8 cellular contexts compared by ENCODE assay signal in the genomic region with DNA sequence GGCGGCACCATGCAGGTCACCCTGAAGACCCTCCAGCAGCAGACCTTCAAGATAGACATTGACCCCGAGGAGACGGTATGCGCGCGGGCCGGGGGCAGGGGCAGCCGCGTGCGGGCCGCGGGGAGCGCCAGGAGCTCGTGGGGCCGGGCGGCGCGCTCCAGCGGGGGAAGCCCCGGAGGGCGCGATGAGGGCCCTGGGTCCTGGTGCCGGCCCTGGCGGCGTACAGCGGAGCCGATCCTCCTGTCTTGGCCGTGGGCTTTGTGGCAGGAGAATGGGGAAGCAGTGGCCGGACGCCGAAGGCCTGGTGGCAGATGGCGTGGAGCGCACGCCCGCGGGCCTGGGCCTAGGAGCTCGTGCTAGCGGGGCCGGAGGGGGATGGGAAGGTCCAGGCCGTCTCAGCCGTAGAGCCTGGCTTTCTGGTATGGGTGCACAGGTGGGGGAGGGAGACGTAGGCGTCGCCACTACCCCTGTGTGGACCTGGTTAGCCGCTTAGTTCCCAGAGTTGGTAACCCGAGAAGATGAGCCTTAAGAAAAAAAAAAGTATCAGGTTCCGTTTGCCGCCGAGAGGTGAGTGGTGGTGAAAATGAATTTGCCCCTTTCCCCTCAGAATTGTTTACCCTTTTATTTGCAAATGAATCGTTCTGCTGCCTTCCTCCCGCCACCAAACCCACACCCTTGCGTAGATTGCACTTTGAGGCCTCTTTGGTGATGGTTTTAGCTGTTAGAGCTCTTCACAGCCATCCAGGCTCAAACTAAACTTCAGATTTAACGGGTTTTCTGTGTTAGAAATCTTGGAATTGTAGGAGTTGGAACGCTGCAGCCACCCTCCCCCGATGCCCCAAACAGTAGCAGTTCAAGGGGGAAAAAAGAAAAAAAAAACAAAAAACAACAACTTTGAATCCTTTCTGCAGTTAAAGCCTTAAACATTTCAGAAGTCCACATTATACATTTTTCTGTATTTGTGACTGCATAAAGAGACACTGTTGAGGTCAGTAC. TPM values are rescaled to one million over a fixed set of nuclear protein-coding genes. Genes with fewer than 3 reads are reported as not detected.
DNase-seq lines count a peak whose midpoint lies in the region; ATAC-seq, FAIRE-seq and TF ChIP-seq lines count a peak whose summit lies in the region.

No MANE protein-coding gene starts in this region.

- H3K4me1 ChIP-seq in HepG2 (ENCODE audit: insufficient read depth, low read length) = peaks cover 49% of the 10 kb centered on the region

- TF ChIP-seq EP300 in HepG2 (IDR thresholded peaks at IDR 0.05; ENCODE audit: low read depth in 2 of 2, low read length in 2 of 2) (no peak), HepG2 (CRISPR knock-in tag; IDR thresholded peaks at IDR 0.05; ENCODE audit: borderline replicate concordance) (no peak)

- no peak for TF ChIP-seq CTCF in HepG2 (CRISPR knock-in tag; IDR thresholded peaks at IDR 0.05)

- CTCF ChIA-PET in HepG2 (lab: Yijun Ruan, JAX; ENCODE audit: low intra/inter-chr PET ratio, low total read pairs) = no interaction called here

- peaks cover 65% of the 10 kb centered on the region for H3K79me2 ChIP-seq in HepG2 (ENCODE audit: insufficient read depth, low read length)

- no peaks in the 10 kb centered on the region for H3K27me3 Mint-ChIP-seq in activated CD4-positive, alpha-beta T cell treated with anti-CD3 and anti-CD28 coated beads, Interleukin-2, amount 10 ng/mL, durations not matched to agents 24 days and 14 days

- under 1% methylated on average over 17 of the region's 55 CpGs for WGBS in HepG2 (ENCODE audit: low lambda C conversion rate)

- no peaks in the 10 kb centered on the region for H3K9me3 ChIP-seq in HepG2 (ENCODE audit: low read length)

- H3K27me3 ChIP-seq in HepG2 (ENCODE audit: control insufficient read depth in 1 of 2, insufficient read depth in 2 of 2, low read length in 2 of 2) = no peaks in the 10 kb centered on the region; a peak in 1 of 5 replicates

- no peaks in the 10 kb centered on the region for H3K36me3 ChIP-seq in HepG2 (replicated peaks in 1 of 2; ENCODE audit: control insufficient read depth in 1 of 2, insufficient read depth in 2 of 2, low read length in 2 of 2)

- peak overlapping the region; percentile 85 for H3K4me2 ChIP-seq in HepG2 (ENCODE audit: low read depth, low read length)

- DNase-seq in AG08395 (ENCODE audit: low spot score) (peak; percentile 42), NCI-H2227 treated with DMSO at 0.1 percent for 48 hours (lab: John Stamatoyannopoulos, UW) (peak; percentile 22), dedifferentiated amniotic fluid mesenchymal stem cell (ENCODE audit: extremely low spot score) (peak; percentile 48), HepG2 (ENCODE audit: low spot score) (peak; percentile 73)
- peak; percentile 88 for DNase-seq in activated CD4-positive, alpha-beta T cell treated with anti-CD3 and anti-CD28 coated beads, Interleukin-2, amount 10 ng/mL, durations not matched to agents 24 days and 14 days
- peak; percentile 64 for DNase-seq in stimulated activated CD4-positive, alpha-beta T cell treated with anti-CD3 and anti-CD28 coated beads, Interleukin-4, amount 100 ng/mL, for 24 hours

- TF ChIP-seq POLR2A in HepG2 (IDR thresholded peaks at IDR 0.05; ENCODE audit: insufficient read depth in 1 of 2, low read depth in 2 of 2, low read length in 2 of 2) = no peak; a peak in 2 of 4 replicates

- no peak overlapping the region for H2AFZ ChIP-seq in HepG2 (ENCODE audit: low read length)

- H3K4me1 Mint-ChIP-seq in activated CD4-positive, alpha-beta T cell treated with anti-CD3 and anti-CD28 coated beads, Interleukin-2, amount 10 ng/mL, durations not matched to agents 24 days and 14 days = peaks cover 47% of the 10 kb centered on the region

- no peak for TF ChIP-seq RAD21 in HepG2 (CRISPR knock-in tag; IDR thresholded peaks at IDR 0.05)

- H3K4me3 ChIP-seq in HepG2 (replicated peaks in 1 of 3; ENCODE audit: insufficient read depth in 1 of 3, low read depth in 2 of 3, low read length in 3 of 3) = peak overlapping the region; percentile 82 to 94 (median 87)

- peaks cover 48% of the 10 kb centered on the region for H4K20me1 ChIP-seq in HepG2 (ENCODE audit: insufficient read depth, low read length)

- peak; percentile 37 for ATAC-seq in GM18870 (IDR thresholded peaks at IDR 0.05; ENCODE audit: unreplicated experiment)
- peak; percentile 33 for ATAC-seq in HG03097 (IDR thresholded peaks at IDR 0.05; ENCODE audit: low FRiP score, unreplicated experiment)
- peak; percentile 64 for ATAC-seq in HepG2

- POLR2A ChIA-PET in HepG2 (lab: Yijun Ruan, JAX) = interaction anchor here (0.6 to 4.6 kb wide), 14 partner anchors 10 to 86 kb away, joined by 3 to 31 read pairs (median 4); no protein-coding TSS in a partner anchor

- intact Hi-C loops in activated CD4-positive, alpha-beta T cell treated with anti-CD3 and anti-CD28 coated beads, Interleukin-2, amount 10 ng/mL, durations not matched to agents 24 days and 14 days (cut with micrococcal nuclease) = loop anchor here (2.0 to 10.0 kb wide), 7 partner anchors 15 to 1589 kb away; a partner anchor contains a TSS
- intact Hi-C loops in HepG2 (cut with micrococcal nuclease; ENCODE audit: unreplicated experiment) = loop anchor here (2.0 kb wide), 3 partner anchors 15 to 61 kb away; no protein-coding TSS in a partner anchor

- peak overlapping the region; percentile 98 for H3K27ac ChIP-seq in HepG2 (ENCODE audit: extremely low read length, insufficient read depth, low read length)

- H3K9ac ChIP-seq in HepG2 (ENCODE audit: insufficient read depth, low read depth, low read length) = peak overlapping the region; percentile 97

- H3K4me3 Mint-ChIP-seq in activated CD4-positive, alpha-beta T cell treated with anti-CD3 and anti-CD28 coated beads, Interleukin-2, amount 10 ng/mL, durations not matched to agents 24 days and 14 days = peak overlapping the region; percentile 98

- in situ Hi-C loops in HepG2 (cut with HindIII; ENCODE audit: extremely low pct_ligation_motif_present, low pct_unique_long_range_greater_than_20kb) = no loop called here

- H3K9me3 Mint-ChIP-seq in activated CD4-positive, alpha-beta T cell treated with anti-CD3 and anti-CD28 coated beads, Interleukin-2, amount 10 ng/mL, durations not matched to agents 24 days and 14 days = no peaks in the 10 kb centered on the region

- TSS peak; percentile 57 for BruUV-seq in HepG2 (replicated peaks; lab: Mats Ljungman, UMichigan)

- H3K36me3 Mint-ChIP-seq in activated CD4-positive, alpha-beta T cell treated with anti-CD3 and anti-CD28 coated beads, Interleukin-2, amount 10 ng/mL, durations not matched to agents 24 days and 14 days (ENCODE audit: low read depth) = peaks cover 12% of the 10 kb centered on the region

- peak overlapping the region; percentile 96 for H3K27ac Mint-ChIP-seq in activated CD4-positive, alpha-beta T cell treated with anti-CD3 and anti-CD28 coated beads, Interleukin-2, amount 10 ng/mL, durations not matched to agents 24 days and 14 days

- no peak for FAIRE-seq in HepG2 (lab: Jason Lieb, UNC)

TF ChIP-seq in HepG2, 621 proteins besides CTCF, POLR2A, EP300 and RAD21 (continues in another document):
- TF ChIP-seq SIX1 (CRISPR knock-in tag; IDR thresholded peaks at IDR 0.05; ENCODE audit: borderline replicate concordance) = peak; percentile 88
- TF ChIP-seq ZNF17 (CRISPR knock-in tag; IDR thresholded peaks at IDR 0.05) = no peak
- TF ChIP-seq, protein P1, sequence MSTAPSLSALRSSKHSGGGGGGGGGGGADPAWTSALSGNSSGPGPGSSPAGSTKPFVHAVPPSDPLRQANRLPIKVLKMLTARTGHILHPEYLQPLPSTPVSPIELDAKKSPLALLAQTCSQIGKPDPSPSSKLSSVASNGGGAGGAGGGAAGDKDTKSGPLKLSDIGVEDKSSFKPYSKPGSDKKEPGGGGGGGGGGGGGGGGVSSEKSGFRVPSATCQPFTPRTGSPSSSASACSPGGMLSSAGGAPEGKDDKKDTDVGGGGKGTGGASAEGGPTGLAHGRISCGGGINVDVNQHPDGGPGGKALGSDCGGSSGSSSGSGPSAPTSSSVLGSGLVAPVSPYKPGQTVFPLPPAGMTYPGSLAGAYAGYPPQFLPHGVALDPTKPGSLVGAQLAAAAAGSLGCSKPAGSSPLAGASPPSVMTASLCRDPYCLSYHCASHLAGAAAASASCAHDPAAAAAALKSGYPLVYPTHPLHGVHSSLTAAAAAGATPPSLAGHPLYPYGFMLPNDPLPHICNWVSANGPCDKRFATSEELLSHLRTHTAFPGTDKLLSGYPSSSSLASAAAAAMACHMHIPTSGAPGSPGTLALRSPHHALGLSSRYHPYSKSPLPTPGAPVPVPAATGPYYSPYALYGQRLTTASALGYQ (CRISPR knock-in tag; IDR thresholded peaks at IDR 0.05) = no peak
- TF ChIP-seq ARHGAP35 (CRISPR knock-in tag; IDR thresholded peaks at IDR 0.05; ENCODE audit: borderline replicate concordance) = peak; percentile 47; the same call in 1 of the 2 replicates
- 0 out of 2 replicates have a peak, but pooled peaks have one; percentile 30 for TF ChIP-seq NPAS2 (CRISPR knock-in tag; IDR thresholded peaks at IDR 0.05; ENCODE audit: borderline replicate concordance)
- TF ChIP-seq CHD2 (IDR thresholded peaks at IDR 0.05; ENCODE audit: low read depth, low read length) = peak; percentile 65

RNA-seq across cellular contexts. Expression of a gene that starts 0.8 kb away (rescaled TPM):
- 148 and 150 TPM in 2 replicates for total RNA-seq in activated CD4-positive, alpha-beta T cell treated with anti-CD3 and anti-CD28 coated beads, Interleukin-2, amount 10 ng/mL, durations not matched to agents 24 days and 14 days
- 133 and 159 TPM in 2 replicates for total RNA-seq in HepG2 (2016; rRNA removed; fragmentation: Illumina TruSeq; extraction: Trizol)
- 59.7 and 60.0 TPM in 2 replicates for total RNA-seq in HepG2 (2016; cell fraction: cytosol; rRNA removed; fragmentation: Illumina TruSeq; extraction: Trizol; ENCODE audit: low read depth)
- total RNA-seq in HepG2 (2016; cell fraction: insoluble cytoplasmic fraction; rRNA removed; fragmentation: Illumina TruSeq; extraction: Trizol) = 128 and 156 TPM in 2 replicates
- 120 and 126 TPM in 2 replicates for total RNA-seq in HepG2 (2016; cell fraction: membrane; rRNA removed; fragmentation: Illumina TruSeq; extraction: Trizol)
- total RNA-seq in HepG2 (2016; cell fraction: nucleus; rRNA removed; fragmentation: Illumina TruSeq; extraction: Trizol) = 62.9 and 65.9 TPM in 2 replicates
- polyA plus RNA-seq in HepG2 (2011; rRNA removed) = 156 and 162 TPM in 2 replicates
- 93.8 and 114 TPM in 2 replicates for polyA plus RNA-seq in HepG2 (2011; cell fraction: cytosol; rRNA removed)
- polyA plus RNA-seq in HepG2 (2011; cell fraction: nucleus; rRNA removed) = 25.3 and 25.6 TPM in 2 replicates
- polyA plus RNA-seq in HepG2 (2012) = 90.7 and 110 TPM in 2 replicates
- 26.3 and 31.4 TPM in 2 replicates for polyA plus RNA-seq in HepG2 (2016; cell fraction: cytosol; fragmentation: Illumina TruSeq; extraction: Trizol; ENCODE audit: low read depth)
- polyA plus RNA-seq in HepG2 (2016; cell fraction: insoluble cytoplasmic fraction; fragmentation: Illumina TruSeq; extraction: Trizol; ENCODE audit: low read depth) = 185 and 198 TPM in 2 replicates
- 79.8 and 80.6 TPM in 2 replicates for polyA plus RNA-seq in HepG2 (2016; cell fraction: membrane; fragmentation: Illumina TruSeq; extraction: Trizol; ENCODE audit: low read depth)
- 67.0 and 71.9 TPM in 2 replicates for polyA plus RNA-seq in HepG2 (2016; cell fraction: nucleus; fragmentation: Illumina TruSeq; extraction: Trizol; ENCODE audit: insufficient read depth, low read depth)
- 270 and 278 TPM in 2 replicates for polyA minus RNA-seq in HepG2 (2011; rRNA and poly(A)+ RNA removed; ENCODE audit: low replicate concordance)
- 139 and 149 TPM in 2 replicates for polyA minus RNA-seq in HepG2 (2011; cell fraction: cytosol; rRNA and poly(A)+ RNA removed)
- 85.5 and 87.8 TPM in 2 replicates for polyA minus RNA-seq in HepG2 (2011; cell fraction: nucleus; rRNA and poly(A)+ RNA removed)

Comparison
In these comparisons a context has a peak if more than half of its experiments do, and no peak if none do; other contexts are left out.
1. Peak in every context shown above with its lines: DNase-seq, ATAC-seq, H3K4me3 ChIP-seq and H3K27ac ChIP-seq.
2. DNase-seq: peak in every context shown above with its lines; median percentile 88 in activated CD4-positive, alpha-beta T cell treated with anti-CD3 and anti-CD28 coated beads, Interleukin-2, amount 10 ng/mL, durations not matched to agents 24 days and 14 days; 73 in HepG2; 64 in stimulated activated CD4-positive, alpha-beta T cell treated with anti-CD3 and anti-CD28 coated beads, Interleukin-4, amount 100 ng/mL, for 24 hours; 48 in dedifferentiated amniotic fluid mesenchymal stem cell; 42 in AG08395; 22 in NCI-H2227 treated with DMSO at 0.1 percent for 48 hours.